In the genomic region with DNA sequence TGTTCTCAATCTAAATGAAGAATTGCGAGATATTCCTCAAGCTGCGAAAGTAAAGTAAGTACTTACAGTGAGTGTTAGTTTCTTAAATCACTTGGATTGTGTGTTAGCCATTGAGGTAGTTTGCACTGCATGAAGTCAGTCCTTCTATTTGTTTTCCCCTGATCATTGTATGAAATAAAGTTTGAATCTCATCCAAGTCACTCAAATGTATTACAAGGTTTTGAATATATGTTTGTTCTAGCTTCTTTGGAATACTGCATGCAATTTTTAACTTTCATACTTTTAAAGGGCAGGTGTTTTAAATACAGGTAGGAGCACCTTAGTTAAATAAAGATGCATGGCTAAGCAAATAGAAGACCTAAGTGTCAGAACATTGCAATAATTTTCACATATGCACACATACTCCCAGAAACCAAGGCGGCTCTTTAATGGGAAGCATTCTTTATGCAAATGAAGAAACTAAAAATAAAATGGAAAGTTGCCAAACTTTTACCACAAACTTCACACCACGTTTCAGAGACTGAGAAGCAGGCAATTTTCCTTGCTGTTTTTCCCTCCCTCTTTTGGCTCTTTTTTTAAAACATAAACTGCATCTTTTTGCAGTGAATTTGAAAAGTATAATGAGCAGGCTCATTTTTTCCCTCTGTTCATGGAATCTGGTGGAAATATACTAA, we compare ENCODE assay signal across 12 cellular contexts.
DNase-seq lines count a peak whose midpoint lies in the region; ATAC-seq and TF ChIP-seq lines count a peak whose summit lies in the region.
"Had no signal": no experiment of that assay in that cellular context is flagged by ENCODE, and none has a peak within 500 bp of the region (broad histone marks: within the 10 kb centered on the region; RNA-seq: fewer than 3 reads in every experiment).

No MANE protein-coding gene starts in this region.

- no peaks in the 10 kb centered on the region for H3K9me2 ChIP-seq in GM23248 (ENCODE audit: insufficient read depth)

- no peak overlapping the region for H3K27ac Mint-ChIP-seq in activated naive CD8-positive, alpha-beta T cell treated with anti-CD3 and anti-CD28 coated beads, Interleukin-2, amount 50 U/mL, for 24 hours
- no peak overlapping the region for H3K27ac Mint-ChIP-seq in activated T-helper 1 cell treated with anti-CD3 and anti-CD28 coated beads, Interleukin-12 subunit alpha, Interleukin-12 subunit beta, Interleukin-2, Interleukin-4 antibody, amounts not matched to agents 30 ng/mL and 10 ng/mL and 1 ng/mL, durations not matched to agents 14 hours and 24 hours and 36 hours
- H3K27ac Mint-ChIP-seq: natural killer cell treated with Interleukin-12 subunit alpha and Interleukin-12 subunit beta and Interleukin-15 and Interleukin-18, amount 100 ng/mL, for 72 hours had no signal

- TF ChIP-seq CTCF in AG10803 (conservative IDR thresholded peaks at IDR 0.05; ENCODE audit: low read length) (no peak), OCI-LY3 (IDR thresholded peaks at IDR 0.05; ENCODE audit: low read depth, low read length) (no peak), omental fat pad (IDR thresholded peaks at IDR 0.05) (no peak)

- intact Hi-C loops in activated T-helper 1 cell treated with anti-CD3 and anti-CD28 coated beads, Interleukin-12 subunit alpha, Interleukin-12 subunit beta, Interleukin-2, Interleukin-4 antibody, amounts not matched to agents 30 ng/mL and 10 ng/mL and 1 ng/mL, durations not matched to agents 14 hours and 24 hours and 36 hours (cut with micrococcal nuclease), result no loop called here

- H2AFZ ChIP-seq in GM23248 (no peak overlapping the region), OCI-LY3 (ENCODE audit: low read depth, low read length) (no peak overlapping the region)

- no peaks in the 10 kb centered on the region for H3K27me3 Mint-ChIP-seq in activated naive CD8-positive, alpha-beta T cell treated with anti-CD3 and anti-CD28 coated beads, Interleukin-2, amount 50 U/mL, for 24 hours
- H3K27me3 Mint-ChIP-seq in activated T-helper 1 cell treated with anti-CD3 and anti-CD28 coated beads, Interleukin-12 subunit alpha, Interleukin-12 subunit beta, Interleukin-2, Interleukin-4 antibody, amounts not matched to agents 30 ng/mL and 10 ng/mL and 1 ng/mL, durations not matched to agents 14 hours and 24 hours and 36 hours (ENCODE audit: insufficient read depth), result no peaks in the 10 kb centered on the region
- H3K27me3 Mint-ChIP-seq: natural killer cell treated with Interleukin-12 subunit alpha and Interleukin-12 subunit beta and Interleukin-15 and Interleukin-18, amount 100 ng/mL, for 72 hours had no signal

- H3F3A ChIP-seq in GM23248 (ENCODE audit: insufficient read depth), result peaks cover 44% of the 10 kb centered on the region

- H3K4me2 ChIP-seq in GM23248 (ENCODE audit: unreplicated experiment), result no peak overlapping the region
- H3K4me2 ChIP-seq in OCI-LY3 (ENCODE audit: low read length), result peak overlapping the region; percentile 14; the same call in 1 of the 2 replicates

- H3K4me1 ChIP-seq in GM23248 (ENCODE audit: insufficient read depth) (peaks cover 61% of the 10 kb centered on the region), OCI-LY3 (ENCODE audit: low read length) (peaks cover 12% of the 10 kb centered on the region)

- 66 to 73% methylated on average over 4 of the region's 4 CpGs for WGBS in GM23248 (ENCODE audit: low coverage in 1 of 2, low lambda C conversion rate in 2 of 2, missing lambda C conversion rate in 2 of 2), 2 experiments

- H3K27me3 ChIP-seq in GM23248 (replicated peaks; ENCODE audit: insufficient read depth), result no peaks in the 10 kb centered on the region
- H3K27me3 ChIP-seq in OCI-LY3 (ENCODE audit: low read depth, low read length), result no peaks in the 10 kb centered on the region

- ATAC-seq in activated naive CD8-positive, alpha-beta T cell treated with anti-CD3 and anti-CD28 coated beads, Interleukin-2, amount 50 U/mL, for 24 hours, result no peak
- ATAC-seq in omental fat pad (ENCODE audit: low FRiP score), result no peak
- ATAC-seq: natural killer cell treated with Interleukin-12 subunit alpha and Interleukin-12 subunit beta and Interleukin-15 and Interleukin-18, amount 100 ng/mL, for 72 hours had no signal

- H3K79me2 ChIP-seq in GM23248 (ENCODE audit: insufficient read depth), result no peaks in the 10 kb centered on the region
- no peaks in the 10 kb centered on the region for H3K79me2 ChIP-seq in OCI-LY3 (ENCODE audit: low read length)

- H3K9me3 ChIP-seq in GM23248 (ENCODE audit: low read depth) (no peaks in the 10 kb centered on the region), OCI-LY3 (ENCODE audit: insufficient read depth, low read length) (no peaks in the 10 kb centered on the region)

- no peak overlapping the region for H3K9ac ChIP-seq in GM23248
- no peak overlapping the region for H3K9ac ChIP-seq in OCI-LY3 (ENCODE audit: low read length)

- no peak overlapping the region for H3K27ac ChIP-seq in GM23248
- H3K27ac ChIP-seq in OCI-LY3 (ENCODE audit: low read length), result no peak overlapping the region

- H4K20me1 ChIP-seq in GM23248 (ENCODE audit: insufficient read depth), result no peaks in the 10 kb centered on the region
- no peaks in the 10 kb centered on the region for H4K20me1 ChIP-seq in OCI-LY3 (ENCODE audit: insufficient read depth, low read length)

- in situ Hi-C loops in GM23248 (cut with MboI), result no loop called here

- DNase-seq in AG10803 (ENCODE audit: low read depth) (peak; percentile 23), GM23248 (peak; percentile 16), inferior parietal cortex (ENCODE audit: extremely low spot score) (peak; percentile 69), EL (no peak), omental fat pad (ENCODE audit: low spot score) (no peak)
- DNase-seq in activated naive CD8-positive, alpha-beta T cell treated with anti-CD3 and anti-CD28 coated beads, Interleukin-2, amount 50 U/mL, for 24 hours, result no peak
- no peak for DNase-seq in activated T-helper 1 cell treated with anti-CD3 and anti-CD28 coated beads, Interleukin-12 subunit alpha, Interleukin-12 subunit beta, Interleukin-2, Interleukin-4 antibody, amounts not matched to agents 30 ng/mL and 10 ng/mL and 1 ng/mL, durations not matched to agents 14 hours and 24 hours and 36 hours (ENCODE audit: low spot score)
- DNase-seq: activated CD4-positive, CD25-positive, alpha-beta regulatory T cell treated with anti-CD3 and anti-CD28 coated beads, Interleukin-2, amount 50 U/mL, for 72 hours; activated effector memory CD4-positive, alpha-beta T cell treated with anti-CD3 and anti-CD28 coated beads, Interleukin-2, amount 50 U/mL, for 16 hours; effector CD4-positive, alpha-beta T cell had no signal

- no peaks in the 10 kb centered on the region for H3K9me3 Mint-ChIP-seq in activated naive CD8-positive, alpha-beta T cell treated with anti-CD3 and anti-CD28 coated beads, Interleukin-2, amount 50 U/mL, for 24 hours
- H3K9me3 Mint-ChIP-seq in activated T-helper 1 cell treated with anti-CD3 and anti-CD28 coated beads, Interleukin-12 subunit alpha, Interleukin-12 subunit beta, Interleukin-2, Interleukin-4 antibody, amounts not matched to agents 30 ng/mL and 10 ng/mL and 1 ng/mL, durations not matched to agents 14 hours and 24 hours and 36 hours, result no peaks in the 10 kb centered on the region
- H3K9me3 Mint-ChIP-seq: natural killer cell treated with Interleukin-12 subunit alpha and Interleukin-12 subunit beta and Interleukin-15 and Interleukin-18, amount 100 ng/mL, for 72 hours had no signal

- H3K4me3 ChIP-seq in AG10803 (ENCODE audit: low read length) (no peak overlapping the region), GM23248 (no peak overlapping the region), OCI-LY3 (ENCODE audit: low read length) (no peak overlapping the region)

- H3K36me3 ChIP-seq in GM23248 (ENCODE audit: low read depth) (peaks cover 17% of the 10 kb centered on the region), OCI-LY3 (replicated peaks; ENCODE audit: low read depth, low read length) (peaks cover 17% of the 10 kb centered on the region)

- no peak overlapping the region for H3K4me3 Mint-ChIP-seq in activated naive CD8-positive, alpha-beta T cell treated with anti-CD3 and anti-CD28 coated beads, Interleukin-2, amount 50 U/mL, for 24 hours
- H3K4me3 Mint-ChIP-seq in activated T-helper 1 cell treated with anti-CD3 and anti-CD28 coated beads, Interleukin-12 subunit alpha, Interleukin-12 subunit beta, Interleukin-2, Interleukin-4 antibody, amounts not matched to agents 30 ng/mL and 10 ng/mL and 1 ng/mL, durations not matched to agents 14 hours and 24 hours and 36 hours, result no peak overlapping the region
- H3K4me3 Mint-ChIP-seq: natural killer cell treated with Interleukin-12 subunit alpha and Interleukin-12 subunit beta and Interleukin-15 and Interleukin-18, amount 100 ng/mL, for 72 hours had no signal

- H3K4me1 Mint-ChIP-seq in activated naive CD8-positive, alpha-beta T cell treated with anti-CD3 and anti-CD28 coated beads, Interleukin-2, amount 50 U/mL, for 24 hours, result peaks cover 11% of the 10 kb centered on the region
- no peaks in the 10 kb centered on the region for H3K4me1 Mint-ChIP-seq in activated T-helper 1 cell treated with anti-CD3 and anti-CD28 coated beads, Interleukin-12 subunit alpha, Interleukin-12 subunit beta, Interleukin-2, Interleukin-4 antibody, amounts not matched to agents 30 ng/mL and 10 ng/mL and 1 ng/mL, durations not matched to agents 14 hours and 24 hours and 36 hours (ENCODE audit: low read depth)

- H3K36me3 Mint-ChIP-seq in activated naive CD8-positive, alpha-beta T cell treated with anti-CD3 and anti-CD28 coated beads, Interleukin-2, amount 50 U/mL, for 24 hours (ENCODE audit: low read depth), result peaks cover 3% of the 10 kb centered on the region
- H3K36me3 Mint-ChIP-seq in activated T-helper 1 cell treated with anti-CD3 and anti-CD28 coated beads, Interleukin-12 subunit alpha, Interleukin-12 subunit beta, Interleukin-2, Interleukin-4 antibody, amounts not matched to agents 30 ng/mL and 10 ng/mL and 1 ng/mL, durations not matched to agents 14 hours and 24 hours and 36 hours (ENCODE audit: low read depth), result peaks cover 5% of the 10 kb centered on the region

Comparison
In these comparisons a context has a peak if more than half of its experiments do, and no peak if none do; other contexts are left out.
1. DNase-seq: peak in AG10803 (single experiment), GM23248 (single experiment) and inferior parietal cortex (single experiment); none in activated naive CD8-positive, alpha-beta T cell treated with anti-CD3 and anti-CD28 coated beads, Interleukin-2, amount 50 U/mL, for 24 hours (single experiment), activated T-helper 1 cell treated with anti-CD3 and anti-CD28 coated beads, Interleukin-12 subunit alpha, Interleukin-12 subunit beta, Interleukin-2, Interleukin-4 antibody, amounts not matched to agents 30 ng/mL and 10 ng/mL and 1 ng/mL, durations not matched to agents 14 hours and 24 hours and 36 hours (single experiment), EL (single experiment) and omental fat pad (single experiment).